ENCODE assay signal across 9 cellular contexts in the genomic region with DNA sequence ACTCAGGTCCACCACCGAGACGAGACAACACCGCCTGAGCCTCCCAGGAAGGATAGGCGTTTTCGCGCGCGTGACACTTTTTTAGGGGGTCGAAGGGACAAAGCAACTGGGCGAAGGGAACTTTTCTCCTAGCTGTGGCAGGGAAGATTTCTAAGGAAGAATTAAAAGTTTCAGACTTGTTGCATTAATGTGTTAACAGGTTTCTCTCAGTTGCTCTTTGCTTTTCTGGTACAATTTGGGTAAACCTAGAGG. TPM values are rescaled to one million over a fixed set of nuclear protein-coding genes. Genes with fewer than 3 reads are reported as not detected.
DNase-seq lines count a peak whose midpoint lies in the region; ATAC-seq and TF ChIP-seq lines count a peak whose summit lies in the region.
"Had no signal": no experiment of that assay in that cellular context is flagged by ENCODE, and none has a peak within 500 bp of the region (broad histone marks: within the 10 kb centered on the region; RNA-seq: fewer than 3 reads in every experiment).

No MANE protein-coding gene starts in this region.

- H3K9me3 ChIP-seq in A673 (ENCODE audit: low read depth, low read length, poor library complexity, severe bottlenecking) (no peaks in the 10 kb centered on the region), muscle layer of duodenum (ENCODE audit: control insufficient read depth in 1 of 2, low read length in 2 of 2) (no peaks in the 10 kb centered on the region)

- no peak for ATAC-seq in GM19351 (IDR thresholded peaks at IDR 0.05; ENCODE audit: unreplicated experiment)

- H2AFZ ChIP-seq in KMS-11 (ENCODE audit: low read depth): no peak overlapping the region

- peaks cover 61% of the 10 kb centered on the region for H3K79me2 ChIP-seq in KMS-11 (ENCODE audit: insufficient read depth, low read depth)

- H3K27ac ChIP-seq in A673 (ENCODE audit: low read depth, low read length, poor library complexity, severe bottlenecking) (peak overlapping the region; percentile 98), KMS-11 (peak overlapping the region; percentile 98), cingulate gyrus (ENCODE audit: low read depth, low read length) (peak overlapping the region; percentile 49), muscle layer of duodenum (ENCODE audit: low read length) (peak overlapping the region; percentile 77)

- no TSS peak for BruUV-seq in A673 (replicated peaks; lab: Mats Ljungman, UMichigan)

- CTCF ChIA-PET in A673 (lab: Charles Lee): interaction anchor here (0.8 to 2.4 kb wide), 2 partner anchors 100 to 183 kb away, joined by 3 to 7 read pairs; partner anchors contain the start of genes MPLKIP and SUGCT

- H3K4me3 ChIP-seq in A673 (ENCODE audit: low read depth, low read length, poor library complexity, severe bottlenecking): peak overlapping the region; percentile 96
- H3K4me3 ChIP-seq in KMS-11 (IDR thresholded peaks at IDR 0.05; ENCODE audit: insufficient read depth, low read depth, low read length): no peak overlapping the region
- peak overlapping the region; percentile 80 to 90 for H3K4me3 ChIP-seq in muscle layer of duodenum (ENCODE audit: low read depth in 1 of 2, low read length in 2 of 2)

- intact Hi-C loops in A673 (cut with micrococcal nuclease; ENCODE audit: unreplicated experiment): no loop called here

- H3K4me1 ChIP-seq in A673 (ENCODE audit: insufficient read depth, low read length, poor library complexity, severe bottlenecking) (peaks cover 9% of the 10 kb centered on the region), KMS-11 (ENCODE audit: low read depth, poor library complexity, severe bottlenecking) (peaks cover 50% of the 10 kb centered on the region), muscle layer of duodenum (ENCODE audit: control insufficient read depth in 1 of 2, insufficient read depth in 2 of 2, low read length in 2 of 2) (peaks cover 12 to 33% of the 10 kb centered on the region in 2 donors)

- POLR2A ChIA-PET in A673 (lab: Charles Lee; ENCODE audit: low non-redundant PET): no interaction called here

- H3K27me3 ChIP-seq in A673 (replicated peaks; ENCODE audit: insufficient read depth, low read depth, low read length, poor library complexity) (no peaks in the 10 kb centered on the region), KMS-11 (ENCODE audit: insufficient read depth, low read depth) (no peaks in the 10 kb centered on the region), muscle layer of duodenum (ENCODE audit: low read depth, low read length) (no peaks in the 10 kb centered on the region)

- DNase-seq in A673 (ENCODE audit: low spot score) (no peak), HCEC 1CT (no peak), NCI-H1436 treated with DMSO at 0.1 percent for 48 hours (lab: John Stamatoyannopoulos, UW) (no peak), anterior cingulate cortex (lab: John Stamatoyannopoulos, UW) (no peak)
- DNase-seq: NCI-H524 treated with DMSO at 0.1 percent for 48 hours had no signal

- H3K36me3 ChIP-seq in A673 (ENCODE audit: insufficient read depth, low read length, poor library complexity, severe bottlenecking) (no peaks in the 10 kb centered on the region), KMS-11 (ENCODE audit: insufficient read depth) (no peaks in the 10 kb centered on the region), muscle layer of duodenum (ENCODE audit: control insufficient read depth in 1 of 2, insufficient read depth in 2 of 2, low read length in 2 of 2) (peaks cover 0 to 8% of the 10 kb centered on the region in 2 donors)

- H3K9ac ChIP-seq in KMS-11: peak overlapping the region; percentile 91

- TF ChIP-seq CTCF in A673 (conservative IDR thresholded peaks at IDR 0.05; ENCODE audit: low read depth, low read length) (no peak), KMS-11 (conservative IDR thresholded peaks at IDR 0.05; ENCODE audit: low read depth, low read length) (no peak)

- peak overlapping the region; percentile 55 for H3K4me2 ChIP-seq in KMS-11

- H4K20me1 ChIP-seq in KMS-11 (ENCODE audit: insufficient read depth): peaks cover 20% of the 10 kb centered on the region

RNA-seq across cellular contexts. Expression of gene CDK13, which starts 1.8 kb away (rescaled TPM):
- 54.2 and 56.6 TPM in 2 replicates for total RNA-seq in A673 (2021)
